In genomic region chr20:49419785-49420184, GRCh38 we compare ENCODE assay signal across 29 cellular contexts.
DNase-seq lines count a peak whose midpoint lies in the region; ATAC-seq, FAIRE-seq and TF ChIP-seq lines count a peak whose summit lies in the region.
"Had no signal": no experiment of that assay in that cellular context is flagged by ENCODE, and none has a peak within 500 bp of the region (broad histone marks: within the 10 kb centered on the region; RNA-seq: fewer than 3 reads in every experiment).

No MANE protein-coding gene starts in this region.

- 29 to 81% (median 58%) methylated on average over 1 of the region's 1 CpG for WGBS in small intestine, 3 donors

- ATAC-seq in RWPE2 (ENCODE audit: low read depth) = no peak
- ATAC-seq: body of pancreas; effector memory CD8-positive, alpha-beta T cell; left ventricle myocardium superior; Panc1 had no signal

- no peaks in the 10 kb centered on the region for H4K20me1 ChIP-seq in OCI-LY7 (ENCODE audit: insufficient read depth, low read length)

- H3K36me3 ChIP-seq in RWPE2 (ENCODE audit: low read depth) = no peaks in the 10 kb centered on the region
- no peaks in the 10 kb centered on the region for H3K36me3 ChIP-seq in muscle layer of duodenum (ENCODE audit: control insufficient read depth in 1 of 2, insufficient read depth in 2 of 2, low read length in 2 of 2)
- no peaks in the 10 kb centered on the region for H3K36me3 ChIP-seq in small intestine (ENCODE audit: control insufficient read depth in 2 of 2, insufficient read depth in 2 of 2, low read length in 2 of 2)
- no peaks in the 10 kb centered on the region for H3K36me3 ChIP-seq in OCI-LY7 (ENCODE audit: insufficient read depth, low read length)
- H3K36me3 ChIP-seq: pancreas, tibial artery had no signal

- no peak for DNase-seq in RWPE2 (ENCODE audit: low spot score)
- DNase-seq in dorsolateral prefrontal cortex = no peak
- DNase-seq in small intestine = no peak
- no peak for DNase-seq in cerebellar cortex (ENCODE audit: low spot score)
- DNase-seq in OCI-LY7 (ENCODE audit: low spot score) = no peak
- DNase-seq: activated CD4-positive, alpha-beta T cell treated with anti-CD3 and anti-CD28 coated beads, Interleukin-2, amount 10 ng/mL, durations not matched to agents 24 days and 14 days; activated naive CD4-positive, alpha-beta T cell; activated T-cell treated with anti-CD3 and anti-CD28 coated beads, Interleukin-2, amount 50 U/mL, for 48 hours; DMS53; effector memory CD8-positive, alpha-beta T cell; foreskin melanocyte; GOT3; Kasumi-1; left ventricle myocardium superior; MV-4-11; NCI-H2171 treated with DMSO at 0.1 percent for 48 hours; NCI-H526; nephron progenitor cell; pancreas; stimulated activated naive CD4-positive, alpha-beta T cell; SW 1271; T-helper 9 cell; tibial artery; WERI-Rb-1 had no signal

- FAIRE-seq in small intestine (lab: Jason Lieb, UNC) = no peak
- FAIRE-seq: colon, pancreas had no signal

- no peak overlapping the region for H2AFZ ChIP-seq in OCI-LY7 (ENCODE audit: low read length)

- H3K27me3 ChIP-seq in RWPE2 (ENCODE audit: insufficient read depth, poor library complexity, severe bottlenecking) (no peaks in the 10 kb centered on the region), dorsolateral prefrontal cortex (peaks cover 0 to 3% (median 0%) of the 10 kb centered on the region in 45 donors), muscle layer of duodenum (ENCODE audit: low read depth, low read length) (no peaks in the 10 kb centered on the region), small intestine (ENCODE audit: control insufficient read depth in 2 of 2, insufficient read depth in 2 of 2, low read length in 2 of 2) (no peaks in the 10 kb centered on the region)
- H3K27me3 ChIP-seq: body of pancreas, pancreas, tibial artery had no signal

- no TSS peak for BruUV-seq in OCI-LY7 (replicated peaks; lab: Mats Ljungman, UMichigan)

- H3K79me2 ChIP-seq in OCI-LY7 (ENCODE audit: insufficient read depth, low read depth, low read length) = no peaks in the 10 kb centered on the region

- POLR2A ChIA-PET in OCI-LY7 (lab: Charles Lee) = no interaction called here

- H3K4me3 ChIP-seq in RWPE2 (ENCODE audit: severe bottlenecking) (no peak overlapping the region), dorsolateral prefrontal cortex (no peak overlapping the region), muscle layer of duodenum (ENCODE audit: low read depth in 1 of 2, low read length in 2 of 2) (no peak overlapping the region), small intestine (ENCODE audit: low read depth in 1 of 2, low read length in 2 of 2) (no peak overlapping the region), OCI-LY7 (ENCODE audit: low read depth, low read length, poor library complexity, severe bottlenecking) (no peak overlapping the region)
- H3K4me3 ChIP-seq: body of pancreas, pancreas, tibial artery had no signal

- H3K27ac ChIP-seq in RWPE2 (ENCODE audit: poor library complexity, severe bottlenecking) (peak overlapping the region; percentile 36), dorsolateral prefrontal cortex (peak overlapping the region in 44 of 59 donors; percentile 7 to 91 (median 54)), muscle layer of duodenum (ENCODE audit: low read length) (peak overlapping the region; percentile 34), temporal lobe (ENCODE audit: low read depth, low read length) (peak overlapping the region; percentile 38), small intestine (ENCODE audit: low read depth in 1 of 2, low read length in 1 of 2) (no peak overlapping the region), OCI-LY7 (ENCODE audit: low read depth, low read length, poor library complexity, severe bottlenecking) (no peak overlapping the region)
- H3K27ac ChIP-seq: body of pancreas, pancreas, WERI-Rb-1 had no signal

- H3K4me1 ChIP-seq in RWPE2 (ENCODE audit: insufficient read depth, poor library complexity, severe bottlenecking) = peaks cover 10% of the 10 kb centered on the region
- peaks cover 0 to 27% of the 10 kb centered on the region in 2 donors for H3K4me1 ChIP-seq in muscle layer of duodenum (ENCODE audit: control insufficient read depth in 1 of 2, insufficient read depth in 2 of 2, low read length in 2 of 2)
- H3K4me1 ChIP-seq in small intestine (ENCODE audit: control insufficient read depth in 2 of 2, insufficient read depth in 1 of 2, low read depth in 1 of 2, low read length in 1 of 2) = no peaks in the 10 kb centered on the region
- H3K4me1 ChIP-seq in OCI-LY7 (ENCODE audit: insufficient read depth, low read length, poor library complexity, severe bottlenecking) = no peaks in the 10 kb centered on the region
- H3K4me1 ChIP-seq: body of pancreas, pancreas had no signal

- no peak for TF ChIP-seq CTCF in RWPE2 (IDR thresholded peaks at IDR 0.05; ENCODE audit: poor library complexity, severe bottlenecking)
- no peak for TF ChIP-seq CTCF in dorsolateral prefrontal cortex (IDR thresholded peaks at IDR 0.05 in 54 of 56, conservative IDR thresholded peaks at IDR 0.05 in 2 of 56; ENCODE audit: low read depth in 1 of 56, partially characterized antibody in 56 of 56)
- no peak for TF ChIP-seq CTCF in OCI-LY7 (conservative IDR thresholded peaks at IDR 0.05; ENCODE audit: low read length)

- CTCF ChIA-PET in OCI-LY7 (lab: Charles Lee; ENCODE audit: unreplicated experiment) = no interaction called here

- no peak overlapping the region for H3K4me2 ChIP-seq in OCI-LY7 (ENCODE audit: low read length)

- intact Hi-C loops in dorsolateral prefrontal cortex (cut with DNase I) (loop anchor here in 1 of 2 donors (10.0 kb wide), 2 partner anchors 55 to 65 kb away; partner anchors contain the start of gene KCNB1), OCI-LY7 (cut with micrococcal nuclease; ENCODE audit: unreplicated experiment) (no loop called here)

- H3K9me2 ChIP-seq in OCI-LY7 (ENCODE audit: insufficient read depth, low read length) = no peaks in the 10 kb centered on the region

- H3K9me3 ChIP-seq in RWPE2 (ENCODE audit: severe bottlenecking) (no peaks in the 10 kb centered on the region), muscle layer of duodenum (ENCODE audit: control insufficient read depth in 1 of 2, low read length in 2 of 2) (no peaks in the 10 kb centered on the region), small intestine (ENCODE audit: control insufficient read depth, low read depth) (no peaks in the 10 kb centered on the region), OCI-LY7 (ENCODE audit: low read length) (no peaks in the 10 kb centered on the region)
- H3K9me3 ChIP-seq: body of pancreas, pancreas, tibial artery had no signal

Comparison
In these comparisons a context has a peak if more than half of its experiments do, and no peak if none do; other contexts are left out.
1. H3K27ac ChIP-seq: peak in RWPE2 (single experiment), dorsolateral prefrontal cortex (44 of 59), muscle layer of duodenum (single experiment) and temporal lobe (single experiment); none in small intestine (0 of 2) and OCI-LY7 (single experiment).